25 cellular contexts compared by ENCODE assay signal in genomic region chr12:113838896-113839295, GRCh38.
"Had no signal": no experiment of that assay in that cellular context is flagged by ENCODE, and none has a peak within 500 bp of the region (broad histone marks: within the 10 kb centered on the region; RNA-seq: fewer than 3 reads in every experiment).

No MANE protein-coding gene starts in this region.

- H3K27ac Mint-ChIP-seq: activated CD8-positive, alpha-beta T cell treated with anti-CD3 and anti-CD28 coated beads, Interleukin-2, amount 10 ng/mL, durations not matched to agents 7 days and 5 days; immature natural killer cell; stimulated activated naive CD8-positive, alpha-beta T cell treated with anti-CD3 and anti-CD28 coated beads, Interleukin-15, Interleukin-2, amounts not matched to agents 100 ng/mL and 50 ng/mL, for 24 hours; T-cell had no signal

- H3K4me1 ChIP-seq: body of pancreas, foreskin keratinocyte, left lung, psoas muscle, right atrium auricular region, spleen, tibial artery had no signal

- H3K27me3 ChIP-seq: body of pancreas, cardiac muscle cell, foreskin keratinocyte, left lung, neutrophil, ovary, right atrium auricular region, spleen, tibial artery had no signal

- H3K36me3 ChIP-seq: cardiac muscle cell, ovary, right atrium auricular region, WERI-Rb-1 had no signal

- H3K27me3 Mint-ChIP-seq: activated T-helper 17 cell treated with anti-CD3 and anti-CD28 coated beads, Interleukin-2, amount 50 U/mL, for 72 hours; naive thymus-derived CD8-positive, alpha-beta T cell; stimulated activated naive CD8-positive, alpha-beta T cell treated with anti-CD3 and anti-CD28 coated beads, Interleukin-15, Interleukin-2, amounts not matched to agents 100 ng/mL and 50 ng/mL, for 24 hours; T-cell had no signal

- DNase-seq: activated CD4-positive, alpha-beta T cell treated with anti-CD3 and anti-CD28 coated beads for 1 hour; activated CD4-positive, alpha-beta T cell treated with anti-CD3 and anti-CD28 coated beads, Interleukin-2, amount 50 U/mL, for 1 hour; activated CD8-positive, alpha-beta T cell treated with anti-CD3 and anti-CD28 coated beads, Interleukin-2, amount 10 ng/mL, durations not matched to agents 7 days and 5 days; anterior cingulate cortex; body of pancreas; dermis blood vessel endothelial cell; effector CD8-positive, alpha-beta T cell; foreskin keratinocyte; immature natural killer cell; kidney glomerular epithelial cell; left lung; naive thymus-derived CD8-positive, alpha-beta T cell; ovary; psoas muscle; spleen; stimulated activated CD4-positive, alpha-beta T cell treated with anti-CD3 and anti-CD28 coated beads, Interleukin-4, amount 100 ng/mL, for 24 hours; T-cell; tibial artery; WERI-Rb-1 had no signal

- H3K9me3 ChIP-seq: body of pancreas, left lung, neutrophil, ovary, psoas muscle, right atrium auricular region, spleen, tibial artery had no signal

- H3K4me3 ChIP-seq: body of pancreas, cardiac muscle cell, left lung, lung, ovary, psoas muscle, right atrium auricular region, spleen, tibial artery had no signal

- H3K4me1 Mint-ChIP-seq: immature natural killer cell had no signal

- ATAC-seq: activated CD8-positive, alpha-beta T cell treated with anti-CD3 and anti-CD28 coated beads, Interleukin-2, amount 10 ng/mL, durations not matched to agents 7 days and 5 days; activated T-helper 17 cell treated with anti-CD3 and anti-CD28 coated beads, Interleukin-2, amount 50 U/mL, for 72 hours; body of pancreas; left lung; naive thymus-derived CD8-positive, alpha-beta T cell; psoas muscle had no signal

- H3K27ac ChIP-seq: body of pancreas, cardiac muscle cell, foreskin keratinocyte, left lung, neutrophil, ovary, psoas muscle, right atrium auricular region, spleen, tibial artery, WERI-Rb-1 had no signal

- H3K4me3 Mint-ChIP-seq: activated CD8-positive, alpha-beta T cell treated with anti-CD3 and anti-CD28 coated beads, Interleukin-2, amount 10 ng/mL, durations not matched to agents 7 days and 5 days; activated T-helper 17 cell treated with anti-CD3 and anti-CD28 coated beads, Interleukin-2, amount 50 U/mL, for 72 hours; immature natural killer cell; naive thymus-derived CD8-positive, alpha-beta T cell; stimulated activated naive CD8-positive, alpha-beta T cell treated with anti-CD3 and anti-CD28 coated beads, Interleukin-15, Interleukin-2, amounts not matched to agents 100 ng/mL and 50 ng/mL, for 24 hours; T-cell had no signal

- H3K9me3 Mint-ChIP-seq: activated T-helper 17 cell treated with anti-CD3 and anti-CD28 coated beads, Interleukin-2, amount 50 U/mL, for 72 hours; immature natural killer cell; naive thymus-derived CD8-positive, alpha-beta T cell; stimulated activated naive CD8-positive, alpha-beta T cell treated with anti-CD3 and anti-CD28 coated beads, Interleukin-15, Interleukin-2, amounts not matched to agents 100 ng/mL and 50 ng/mL, for 24 hours; T-cell had no signal
